Comparison of ENCODE assay signal across 27 cellular contexts in the genomic region with DNA sequence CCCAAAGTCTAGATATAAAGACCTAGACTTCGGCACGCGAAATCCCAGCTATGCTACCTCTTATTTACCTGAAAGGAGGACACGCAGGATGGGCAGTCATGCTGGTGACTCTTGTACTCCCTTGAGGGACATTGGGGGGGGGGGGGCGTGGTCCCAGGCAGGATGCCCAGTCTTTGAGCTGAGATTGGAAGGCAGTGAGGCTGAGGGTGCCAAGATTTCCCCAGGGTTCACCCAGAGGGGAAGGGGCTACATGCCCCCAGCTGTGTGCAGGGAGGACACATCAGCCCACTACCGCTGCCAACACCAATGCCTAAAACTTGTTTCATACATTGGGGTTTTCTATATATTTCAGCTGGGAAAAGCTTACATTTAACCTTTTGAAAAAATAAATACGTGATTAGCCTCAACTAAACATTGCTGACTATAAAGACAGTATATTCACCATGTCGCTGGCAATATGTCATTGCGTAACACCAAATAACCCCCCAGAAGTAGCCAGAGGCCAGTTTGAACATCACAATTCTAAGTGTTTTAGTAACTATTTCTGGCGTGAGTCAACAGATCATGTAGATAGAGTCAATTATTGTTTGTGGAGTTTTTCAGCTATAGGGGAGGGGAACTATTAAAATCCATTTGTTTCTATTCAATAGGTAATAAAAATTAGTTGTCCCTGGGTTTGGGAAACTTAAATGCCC. TPM values are rescaled to one million over a fixed set of nuclear protein-coding genes. Genes with fewer than 3 reads are reported as not detected.
DNase-seq lines count a peak whose midpoint lies in the region; ATAC-seq and TF ChIP-seq lines count a peak whose summit lies in the region.
"Had no signal": no experiment of that assay in that cellular context is flagged by ENCODE, and none has a peak within 500 bp of the region (broad histone marks: within the 10 kb centered on the region; RNA-seq: fewer than 3 reads in every experiment).

No MANE protein-coding gene starts in this region.

- H3K4me3 ChIP-seq in right atrium auricular region (no peak overlapping the region), OCI-LY7 (ENCODE audit: low read depth, low read length, poor library complexity, severe bottlenecking) (no peak overlapping the region), colonic mucosa (no peak overlapping the region)
- H3K4me3 ChIP-seq: dorsolateral prefrontal cortex, sigmoid colon, suprapubic skin had no signal

- CTCF ChIA-PET in OCI-LY7 (lab: Charles Lee; ENCODE audit: unreplicated experiment) = interaction anchor here (0.8 kb wide), 1 partner anchor 25 kb away, joined by 6 read pairs; no protein-coding TSS in a partner anchor

- ATAC-seq in HG03469 (IDR thresholded peaks at IDR 0.05; ENCODE audit: unreplicated experiment) (no peak), HG03159 (IDR thresholded peaks at IDR 0.05; ENCODE audit: unreplicated experiment) (no peak), GM21526 (IDR thresholded peaks at IDR 0.05; ENCODE audit: low FRiP score, unreplicated experiment) (no peak)
- ATAC-seq: Right ventricle myocardium inferior; stimulated activated naive B cell treated with anti-CD40 and anti-IgM and Interleukin-4, amounts not matched to agents 10 μg/mL and 1 μg/mL and 100 μg/mL, for 72 hours had no signal

- TF ChIP-seq CTCF in right atrium auricular region (IDR thresholded peaks at IDR 0.05) = no peak
- no peak for TF ChIP-seq CTCF in OCI-LY7 (conservative IDR thresholded peaks at IDR 0.05; ENCODE audit: low read length)
- no peak for TF ChIP-seq CTCF in colonic mucosa (IDR thresholded peaks at IDR 0.05)

- no peaks in the 10 kb centered on the region for H3K4me1 ChIP-seq in right atrium auricular region
- peaks cover 9% of the 10 kb centered on the region for H3K4me1 ChIP-seq in OCI-LY7 (ENCODE audit: insufficient read depth, low read length, poor library complexity, severe bottlenecking)
- peaks cover 4% of the 10 kb centered on the region for H3K4me1 ChIP-seq in colonic mucosa
- H3K4me1 ChIP-seq: sigmoid colon, suprapubic skin had no signal

- H4K20me1 ChIP-seq in OCI-LY7 (ENCODE audit: insufficient read depth, low read length) = no peaks in the 10 kb centered on the region

- H3K27ac ChIP-seq in right atrium auricular region (no peak overlapping the region), OCI-LY7 (ENCODE audit: low read depth, low read length, poor library complexity, severe bottlenecking) (no peak overlapping the region), colonic mucosa (peak overlapping the region; percentile 43)
- H3K27ac ChIP-seq: dorsolateral prefrontal cortex, sigmoid colon, suprapubic skin, WERI-Rb-1 had no signal

- BruUV-seq in OCI-LY7 (replicated peaks; lab: Mats Ljungman, UMichigan) = TSS peak; percentile 74

- H3K9me3 ChIP-seq in right atrium auricular region (no peaks in the 10 kb centered on the region), OCI-LY7 (ENCODE audit: low read length) (no peaks in the 10 kb centered on the region), colonic mucosa (no peaks in the 10 kb centered on the region)
- H3K9me3 ChIP-seq: sigmoid colon, suprapubic skin had no signal

- H3K79me2 ChIP-seq in OCI-LY7 (ENCODE audit: insufficient read depth, low read depth, low read length) = peaks cover 26% of the 10 kb centered on the region; the same call in 1 of the 2 replicates

- no peak overlapping the region for H3K9ac ChIP-seq in colonic mucosa (ENCODE audit: low read depth in 2 of 2, low read length in 2 of 2)

- H3K36me3 ChIP-seq in right atrium auricular region (no peaks in the 10 kb centered on the region), OCI-LY7 (ENCODE audit: insufficient read depth, low read length) (peaks cover 68% of the 10 kb centered on the region), colonic mucosa (no peaks in the 10 kb centered on the region)

- intact Hi-C loops in cardiac septum (cut with DNase I) = loop anchor here (10.0 kb wide), 1 partner anchor 456 kb away; the partner anchor contains the start of gene BFSP1
- intact Hi-C loops in OCI-LY7 (cut with micrococcal nuclease; ENCODE audit: unreplicated experiment) = no loop called here
- intact Hi-C loops in colonic mucosa (cut with DNase I) = loop anchor here (10.0 kb wide), 2 partner anchors 456 to 486 kb away; partner anchors contain the start of gene BFSP1

- no peak overlapping the region for H2AFZ ChIP-seq in OCI-LY7 (ENCODE audit: low read length)

- H3K4me2 ChIP-seq in OCI-LY7 (ENCODE audit: low read length) = no peak overlapping the region

- H3K9me2 ChIP-seq in OCI-LY7 (ENCODE audit: insufficient read depth, low read length) = no peaks in the 10 kb centered on the region

- DNase-seq in right atrium auricular region (ENCODE audit: low spot score) = peak; percentile 21
- no peak for DNase-seq in cardiac septum (ENCODE audit: low spot score)
- DNase-seq in OCI-LY7 (ENCODE audit: low spot score) = no peak
- no peak for DNase-seq in colonic mucosa
- no peak for DNase-seq in NCI-H510A (lab: John Stamatoyannopoulos, UW)
- DNase-seq: activated CD4-positive, alpha-beta T cell treated with anti-CD3 and anti-CD28 coated beads, Interleukin-2, amount 10 ng/mL, durations not matched to agents 24 days and 14 days; activated naive CD4-positive, alpha-beta T cell; activated T-cell treated with anti-CD3 and anti-CD28 coated beads, Interleukin-2, amount 50 U/mL, for 48 hours; cerebellar nuclear complex; dorsolateral prefrontal cortex; GF-D8; hippocampal formation; MM.1S; NCI-H1417; NCI-H2081; NCI-H345; NCI-H774; posterior cingulate gyrus; sigmoid colon; stimulated activated CD4-positive, alpha-beta T cell treated with anti-CD3 and anti-CD28 coated beads, Interleukin-4, amount 100 ng/mL, for 4 hours; stimulated activated naive B cell treated with anti-CD40 and anti-IgM and Interleukin-4, amounts not matched to agents 10 μg/mL and 1 μg/mL and 100 μg/mL, for 72 hours; WERI-Rb-1 had no signal

- POLR2A ChIA-PET in OCI-LY7 (lab: Charles Lee) = interaction anchor here (1.0 to 1.8 kb wide), 4 partner anchors 11 to 30 kb away, joined by 3 to 6 read pairs (median 4); no protein-coding TSS in a partner anchor

- H3K27me3 ChIP-seq in right atrium auricular region (no peaks in the 10 kb centered on the region), colonic mucosa (no peaks in the 10 kb centered on the region)
- H3K27me3 ChIP-seq: dorsolateral prefrontal cortex, sigmoid colon, suprapubic skin had no signal

RNA-seq across cellular contexts. Expression of gene MGME1, which starts 21.6 kb away (rescaled TPM):
- total RNA-seq in right atrium auricular region (1 to 10 TPM; 2.7 to 7.1 TPM), cardiac septum (9.5 TPM), OCI-LY7 (2022) (75.6 and 80.1 TPM in 2 replicates), colonic mucosa (10 to 100 TPM; 20.5 to 21.1 TPM)
- total RNA-seq in OCI-LY7 (2014; rRNA removed; shearing (Covaris generic)) = 46.6 and 47.8 TPM in 2 replicates

RNA-seq across cellular contexts. Expression of gene SNX5, which starts 21.8 kb away (rescaled TPM):
- 10 to 100 TPM; 37.3 to 50.3 TPM for total RNA-seq in right atrium auricular region
- total RNA-seq in cardiac septum = 42.1 TPM
- total RNA-seq in OCI-LY7 (2014; rRNA removed; shearing (Covaris generic)) = 183 and 204 TPM in 2 replicates
- 263 and 274 TPM in 2 replicates for total RNA-seq in OCI-LY7 (2022)
- total RNA-seq in colonic mucosa = 100 to 1,000 TPM; 116 to 119 TPM
